ENCODE assay signal across 34 cellular contexts in genomic region chr3:41182504-41183059, GRCh38.
"Had no signal": no experiment of that assay in that cellular context is flagged by ENCODE, and none has a peak within 500 bp of the region (broad histone marks: within the 10 kb centered on the region; RNA-seq: fewer than 3 reads in every experiment).

No MANE protein-coding gene starts in this region.

- H3K36me3 ChIP-seq: brain microvascular endothelial cell, esophagus squamous epithelium, gastroesophageal sphincter, heart right ventricle, WERI-Rb-1 had no signal

- H3K4me1 ChIP-seq: esophagus squamous epithelium, gastroesophageal sphincter, heart right ventricle had no signal

- H3K36me3 Mint-ChIP-seq: activated CD8-positive, alpha-beta memory T cell treated with anti-CD3 and anti-CD28 coated beads, Interleukin-2, amount 10 ng/mL, durations not matched to agents 7 days and 5 days; activated naive CD4-positive, alpha-beta T cell treated with anti-CD3 and anti-CD28 coated beads, Interleukin-2, amount 10 ng/mL, durations not matched to agents 7 days and 5 days; activated naive CD4-positive, alpha-beta T cell treated with anti-CD3 and anti-CD28 coated beads, Interleukin-2, amount 50 U/mL, for 72 hours; activated naive CD8-positive, alpha-beta T cell treated with anti-CD3 and anti-CD28 coated beads, Interleukin-2, amount 10 ng/mL, durations not matched to agents 7 days and 5 days had no signal

- H3K27ac ChIP-seq: brain microvascular endothelial cell, epithelial cell of prostate, esophagus squamous epithelium, gastroesophageal sphincter, heart right ventricle, WERI-Rb-1 had no signal

- DNase-seq: activated B cell treated with CpG ODN at 0.5 μM for 24 hours; activated CD4-positive, alpha-beta T cell treated with anti-CD3 and anti-CD28 coated beads for 48 hours; activated CD4-positive, alpha-beta T cell treated with anti-CD3 and anti-CD28 coated beads, Interleukin-2, amount 50 U/mL, for 1 hour; activated CD4-positive, alpha-beta T cell treated with anti-CD3 and anti-CD28 coated beads, Interleukin-2, amount 50 U/mL, for 48 hours; activated CD8-positive, alpha-beta memory T cell treated with anti-CD3 and anti-CD28 coated beads, Interleukin-2, amount 10 ng/mL, durations not matched to agents 7 days and 5 days; activated CD8-positive, alpha-beta memory T cell treated with anti-CD3 and anti-CD28 coated beads, Interleukin-2, amount 50 U/mL, for 4 hours; activated CD8-positive, alpha-beta T cell treated with anti-CD3 and anti-CD28 coated beads, Interleukin-2, amount 10 ng/mL, durations not matched to agents 7 days and 5 days; activated effector memory CD4-positive, alpha-beta T cell treated with anti-CD3 and anti-CD28 coated beads, Interleukin-2, amount 50 U/mL, for 16 hours; activated naive CD4-positive, alpha-beta T cell treated with anti-CD3 and anti-CD28 coated beads, Interleukin-2, amount 10 ng/mL, durations not matched to agents 7 days and 5 days; activated naive CD8-positive, alpha-beta T cell treated with anti-CD3 and anti-CD28 coated beads, Interleukin-2, amount 10 ng/mL, durations not matched to agents 7 days and 5 days; activated T-cell treated with anti-CD3 and anti-CD28 coated beads, Interleukin-2, amount 50 U/mL, for 1 hour; activated T-cell treated with anti-CD3 and anti-CD28 coated beads, Interleukin-2, amount 50 U/mL, for 48 hours; anterior cingulate cortex; brain microvascular endothelial cell; cortex of kidney; dermis blood vessel endothelial cell; effector CD4-positive, alpha-beta T cell; effector memory CD8-positive, alpha-beta T cell; esophagus squamous epithelium; foreskin melanocyte; heart right ventricle; T-helper 1 cell; T-helper 17 cell; T1000; WERI-Rb-1 had no signal

- H3K27me3 ChIP-seq: brain microvascular endothelial cell, esophagus squamous epithelium, gastroesophageal sphincter had no signal

- FAIRE-seq: astrocyte, colon had no signal

- H3K9me3 ChIP-seq: esophagus squamous epithelium, gastroesophageal sphincter, heart right ventricle had no signal

- ATAC-seq: activated CD4-positive, CD25-positive, alpha-beta regulatory T cell treated with anti-CD3 and anti-CD28 coated beads, Interleukin-2, amount 50 U/mL, for 24 hours; activated CD8-positive, alpha-beta memory T cell treated with anti-CD3 and anti-CD28 coated beads, Interleukin-2, amount 10 ng/mL, durations not matched to agents 7 days and 5 days; activated CD8-positive, alpha-beta T cell treated with anti-CD3 and anti-CD28 coated beads, Interleukin-2, amount 10 ng/mL, durations not matched to agents 7 days and 5 days; activated naive CD4-positive, alpha-beta T cell treated with anti-CD3 and anti-CD28 coated beads, Interleukin-2, amount 50 U/mL, for 72 hours; effector memory CD8-positive, alpha-beta T cell; gastroesophageal sphincter; heart right ventricle; T-helper 17 cell had no signal

- H3K27ac Mint-ChIP-seq: activated B cell treated with CpG ODN at 0.5 μM for 24 hours; activated CD8-positive, alpha-beta memory T cell treated with anti-CD3 and anti-CD28 coated beads, Interleukin-2, amount 10 ng/mL, durations not matched to agents 7 days and 5 days; activated CD8-positive, alpha-beta T cell treated with anti-CD3 and anti-CD28 coated beads, Interleukin-2, amount 10 ng/mL, durations not matched to agents 7 days and 5 days; activated naive CD4-positive, alpha-beta T cell treated with anti-CD3 and anti-CD28 coated beads, Interleukin-2, amount 10 ng/mL, durations not matched to agents 7 days and 5 days; activated naive CD4-positive, alpha-beta T cell treated with anti-CD3 and anti-CD28 coated beads, Interleukin-2, amount 50 U/mL, for 72 hours; activated naive CD8-positive, alpha-beta T cell treated with anti-CD3 and anti-CD28 coated beads, Interleukin-2, amount 10 ng/mL, durations not matched to agents 7 days and 5 days; activated T-helper 1 cell treated with anti-CD3 and anti-CD28 coated beads, Interleukin-12 subunit alpha, Interleukin-12 subunit beta, Interleukin-2, Interleukin-4 antibody, amounts not matched to agents 30 ng/mL and 10 ng/mL and 1 ng/mL, durations not matched to agents 14 hours and 24 hours and 36 hours; activated T-helper 2 cell treated with anti-CD3 and anti-CD28 coated beads, Interferon-gamma antibody, Interleukin-2, Interleukin-4, amounts not matched to agents 10 μg/mL and 5 μg/mL and 100 μg/mL, durations not matched to agents 14 hours and 24 hours and 36 hours; effector memory CD8-positive, alpha-beta T cell; T-helper 17 cell; T-helper 2 cell treated with Interferon-gamma antibody and Interleukin-4, amounts not matched to agents 5 μg/mL and 100 μg/mL, for 36 hours had no signal

- H3K9me3 Mint-ChIP-seq: activated B cell treated with CpG ODN at 0.5 μM for 24 hours; activated naive CD4-positive, alpha-beta T cell treated with anti-CD3 and anti-CD28 coated beads, Interleukin-2, amount 10 ng/mL, durations not matched to agents 7 days and 5 days; activated naive CD4-positive, alpha-beta T cell treated with anti-CD3 and anti-CD28 coated beads, Interleukin-2, amount 50 U/mL, for 72 hours; activated naive CD8-positive, alpha-beta T cell treated with anti-CD3 and anti-CD28 coated beads, Interleukin-2, amount 10 ng/mL, durations not matched to agents 7 days and 5 days; activated T-helper 1 cell treated with anti-CD3 and anti-CD28 coated beads, Interleukin-12 subunit alpha, Interleukin-12 subunit beta, Interleukin-2, Interleukin-4 antibody, amounts not matched to agents 30 ng/mL and 10 ng/mL and 1 ng/mL, durations not matched to agents 14 hours and 24 hours and 36 hours; activated T-helper 2 cell treated with anti-CD3 and anti-CD28 coated beads, Interferon-gamma antibody, Interleukin-2, Interleukin-4, amounts not matched to agents 10 μg/mL and 5 μg/mL and 100 μg/mL, durations not matched to agents 14 hours and 24 hours and 36 hours; effector memory CD8-positive, alpha-beta T cell; T-helper 2 cell treated with Interferon-gamma antibody and Interleukin-4, amounts not matched to agents 5 μg/mL and 100 μg/mL, for 36 hours had no signal

- H3K4me3 ChIP-seq: esophagus squamous epithelium, gastroesophageal sphincter, heart right ventricle had no signal

- H3K4me1 Mint-ChIP-seq: activated B cell treated with CpG ODN at 0.5 μM for 24 hours; activated naive CD4-positive, alpha-beta T cell treated with anti-CD3 and anti-CD28 coated beads, Interleukin-2, amount 10 ng/mL, durations not matched to agents 7 days and 5 days; activated naive CD8-positive, alpha-beta T cell treated with anti-CD3 and anti-CD28 coated beads, Interleukin-2, amount 10 ng/mL, durations not matched to agents 7 days and 5 days; T-helper 17 cell had no signal

- H3K4me3 Mint-ChIP-seq: activated B cell treated with CpG ODN at 0.5 μM for 24 hours; activated CD8-positive, alpha-beta memory T cell treated with anti-CD3 and anti-CD28 coated beads, Interleukin-2, amount 10 ng/mL, durations not matched to agents 7 days and 5 days; activated CD8-positive, alpha-beta T cell treated with anti-CD3 and anti-CD28 coated beads, Interleukin-2, amount 10 ng/mL, durations not matched to agents 7 days and 5 days; activated naive CD4-positive, alpha-beta T cell treated with anti-CD3 and anti-CD28 coated beads, Interleukin-2, amount 10 ng/mL, durations not matched to agents 7 days and 5 days; activated naive CD8-positive, alpha-beta T cell treated with anti-CD3 and anti-CD28 coated beads, Interleukin-2, amount 10 ng/mL, durations not matched to agents 7 days and 5 days; activated T-helper 1 cell treated with anti-CD3 and anti-CD28 coated beads, Interleukin-12 subunit alpha, Interleukin-12 subunit beta, Interleukin-2, Interleukin-4 antibody, amounts not matched to agents 30 ng/mL and 10 ng/mL and 1 ng/mL, durations not matched to agents 14 hours and 24 hours and 36 hours; effector memory CD8-positive, alpha-beta T cell; T-helper 17 cell; T-helper 2 cell treated with Interferon-gamma antibody and Interleukin-4, amounts not matched to agents 5 μg/mL and 100 μg/mL, for 36 hours had no signal
